In the genomic region with DNA sequence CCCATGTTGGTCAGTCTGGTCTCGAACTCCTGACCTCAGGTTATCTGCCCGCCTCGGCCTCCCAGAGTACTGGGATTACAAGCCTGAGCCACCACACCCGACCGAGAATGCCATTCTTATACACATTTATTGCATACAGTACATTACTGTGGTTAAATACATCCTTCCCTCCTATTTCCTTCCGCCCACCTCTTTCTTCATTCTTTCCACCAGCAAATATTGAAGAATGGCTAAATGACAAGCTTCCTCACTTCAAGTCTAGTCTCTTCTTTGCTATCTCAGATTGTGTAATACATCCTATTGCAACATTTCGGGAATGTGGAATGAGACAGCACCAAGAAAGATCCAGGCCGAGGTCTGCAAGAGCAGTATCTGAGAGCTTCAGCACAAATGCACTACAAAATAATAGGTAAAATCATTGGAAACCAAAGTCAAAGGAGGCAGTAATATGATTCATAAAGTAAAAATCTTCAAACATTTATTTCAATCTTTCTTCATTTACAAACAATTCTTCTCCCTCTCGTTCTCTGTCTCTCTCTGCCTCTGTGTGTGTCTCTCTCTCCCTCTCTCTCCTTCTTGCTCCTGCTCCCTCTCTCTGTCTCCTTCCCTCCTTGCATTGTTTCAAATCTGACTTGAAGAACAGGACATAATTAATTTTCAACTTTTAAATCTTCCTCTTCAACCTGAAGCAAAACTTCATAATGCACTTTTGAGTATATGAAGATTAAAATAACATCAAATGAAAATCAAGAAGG, we compare ENCODE assay signal across 10 cellular contexts.
DNase-seq lines count a peak whose midpoint lies in the region; ATAC-seq, FAIRE-seq and TF ChIP-seq lines count a peak whose summit lies in the region.
"Had no signal": no experiment of that assay in that cellular context is flagged by ENCODE, and none has a peak within 500 bp of the region (broad histone marks: within the 10 kb centered on the region; RNA-seq: fewer than 3 reads in every experiment).

No MANE protein-coding gene starts in this region.

- H3K36me3 Mint-ChIP-seq in progenitor cell of endocrine pancreas (ENCODE audit: insufficient read depth): no peaks in the 10 kb centered on the region

- ATAC-seq in HG03469 (IDR thresholded peaks at IDR 0.05; ENCODE audit: unreplicated experiment): no peak
- ATAC-seq in GM18498 (IDR thresholded peaks at IDR 0.05; ENCODE audit: unreplicated experiment): no peak

- H3K4me3 Mint-ChIP-seq in progenitor cell of endocrine pancreas (ENCODE audit: low read depth): no peak overlapping the region
- H3K4me3 Mint-ChIP-seq: activated naive CD8-positive, alpha-beta T cell treated with anti-CD3 and anti-CD28 coated beads, Interleukin-2, amount 10 ng/mL, durations not matched to agents 7 days and 5 days had no signal

- no peak overlapping the region for H3K27ac Mint-ChIP-seq in progenitor cell of endocrine pancreas
- H3K27ac Mint-ChIP-seq: activated naive CD8-positive, alpha-beta T cell treated with anti-CD3 and anti-CD28 coated beads, Interleukin-2, amount 10 ng/mL, durations not matched to agents 7 days and 5 days had no signal

- no peaks in the 10 kb centered on the region for H3K27me3 Mint-ChIP-seq in progenitor cell of endocrine pancreas
- H3K27me3 Mint-ChIP-seq: activated naive CD8-positive, alpha-beta T cell treated with anti-CD3 and anti-CD28 coated beads, Interleukin-2, amount 10 ng/mL, durations not matched to agents 7 days and 5 days had no signal

- FAIRE-seq in RCC 7860 (lab: Jason Lieb, UNC): no peak

- H3K4me3 ChIP-seq in fibroblast of mammary gland (ENCODE audit: control insufficient read depth, low read depth, low read length): no peak overlapping the region
- no peak overlapping the region for H3K4me3 ChIP-seq in retinal pigment epithelial cell (ENCODE audit: low read length)

- no peaks in the 10 kb centered on the region for H3K9me3 Mint-ChIP-seq in progenitor cell of endocrine pancreas (ENCODE audit: low read depth)
- H3K9me3 Mint-ChIP-seq: activated naive CD8-positive, alpha-beta T cell treated with anti-CD3 and anti-CD28 coated beads, Interleukin-2, amount 10 ng/mL, durations not matched to agents 7 days and 5 days had no signal

- H3K4me1 Mint-ChIP-seq in progenitor cell of endocrine pancreas (ENCODE audit: low read depth): no peaks in the 10 kb centered on the region

- DNase-seq in GM04503 (ENCODE audit: low read depth): peak; percentile 97
- DNase-seq in RCC 7860 (ENCODE audit: low spot score): peak; percentile 60
- peak; percentile 98 for DNase-seq in fibroblast of mammary gland (ENCODE audit: low read depth)
- DNase-seq in retinal pigment epithelial cell (ENCODE audit: low read depth): peak; percentile 43
- DNase-seq in putamen (ENCODE audit: low spot score): no peak
- DNase-seq in progenitor cell of endocrine pancreas (ENCODE audit: low spot score, unreplicated experiment): no peak
- DNase-seq: activated naive CD8-positive, alpha-beta T cell treated with anti-CD3 and anti-CD28 coated beads, Interleukin-2, amount 10 ng/mL, durations not matched to agents 7 days and 5 days; NCI-H1092 treated with DMSO at 0.1 percent for 48 hours had no signal

- no peak for TF ChIP-seq CTCF in fibroblast of mammary gland (conservative IDR thresholded peaks at IDR 0.05; ENCODE audit: control insufficient read depth, insufficient read depth, low read depth, low read length)
- no peak for TF ChIP-seq CTCF in retinal pigment epithelial cell (conservative IDR thresholded peaks at IDR 0.05; ENCODE audit: low read depth, low read length)
- TF ChIP-seq CTCF in progenitor cell of endocrine pancreas (IDR thresholded peaks at IDR 0.05; ENCODE audit: unreplicated experiment): no peak

Comparison
In these comparisons a context has a peak if more than half of its experiments do, and no peak if none do; other contexts are left out.
1. DNase-seq: peak in GM04503 (single experiment), RCC 7860 (single experiment), fibroblast of mammary gland (single experiment) and retinal pigment epithelial cell (single experiment); none in putamen (single experiment) and progenitor cell of endocrine pancreas (single experiment).